Comparison of ENCODE assay signal across 12 cellular contexts in genomic region chr1:44033756-44034155, GRCh38.
"Had no signal": no experiment of that assay in that cellular context is flagged by ENCODE, and none has a peak within 500 bp of the region (broad histone marks: within the 10 kb centered on the region; RNA-seq: fewer than 3 reads in every experiment).

No MANE protein-coding gene starts in this region.

- H3K4me3 ChIP-seq: prostate gland, SJSA1 had no signal

- H3K27me3 ChIP-seq: SJSA1 had no signal

- H3K36me3 ChIP-seq: neutrophil, prostate gland, SJSA1 had no signal

- ATAC-seq: effector memory CD8-positive, alpha-beta T cell; sciatic nerve; T-cell had no signal

- DNase-seq: activated CD4-positive, alpha-beta T cell treated with anti-CD3 and anti-CD28 coated beads for 48 hours; activated naive CD4-positive, alpha-beta T cell treated with anti-CD3 and anti-CD28 coated beads, Interleukin-2, amount 10 ng/mL, durations not matched to agents 7 days and 5 days; central memory CD4-positive, alpha-beta T cell; cortex of kidney; effector memory CD8-positive, alpha-beta T cell; glutamatergic neuron; stimulated activated CD4-positive, alpha-beta T cell treated with anti-CD3 and anti-CD28 coated beads, Interleukin-2, amount 100 ng/mL, for 48 hours; T-cell had no signal

- H3K4me1 ChIP-seq: prostate gland had no signal

- H3K27ac ChIP-seq: neutrophil, prostate gland, SJSA1 had no signal

- H3K9me3 ChIP-seq: neutrophil, prostate gland, SJSA1 had no signal
